14 cellular contexts compared by ENCODE assay signal in genomic region chr7:44177570-44178131, GRCh38. TPM values are rescaled to one million over a fixed set of nuclear protein-coding genes. Genes with fewer than 3 reads are reported as not detected.
DNase-seq lines count a peak whose midpoint lies in the region; ATAC-seq, FAIRE-seq and TF ChIP-seq lines count a peak whose summit lies in the region.
"Had no signal": no experiment of that assay in that cellular context is flagged by ENCODE, and none has a peak within 500 bp of the region (broad histone marks: within the 10 kb centered on the region; RNA-seq: fewer than 3 reads in every experiment).

No MANE protein-coding gene starts in this region.

- peak overlapping the region; percentile 10 for H3K4me2 ChIP-seq in A549

- no peak for FAIRE-seq in A549 (lab: Jason Lieb, UNC)
- FAIRE-seq: endometrium, GM12878 had no signal

- CTCF ChIA-PET in A549 (lab: Yijun Ruan, JAX) (interaction anchor here (1.3 to 2.3 kb wide), 3 partner anchors 19 to 47 kb away, joined by 3 to 7 read pairs (median 4); no protein-coding TSS in a partner anchor), HEK293T (lab: Yijun Ruan, JAX) (interaction anchor here (0.5 to 1.2 kb wide), 2 partner anchors 31 to 333 kb away, joined by 3 read pairs; no protein-coding TSS in a partner anchor)

- H3K4me1 ChIP-seq in A549 (peaks cover 15% of the 10 kb centered on the region; the same call in 2 of the 3 replicates), adrenal gland (replicated peaks in 1 of 2) (no peaks in the 10 kb centered on the region), gastroesophageal sphincter (no peaks in the 10 kb centered on the region)

- DNase-seq in A549 (ENCODE audit: low read depth in 1 of 2, low spot score in 1 of 2) (no peak), HEK293T (ENCODE audit: extremely low spot score) (peak; percentile 38), adrenal gland (peak in 6 of 7 donors; percentile 46 to 76 (median 58)), islet precursor cell (peak; percentile 54), SW480 (ENCODE audit: low spot score) (no peak), GM03348 (ENCODE audit: low spot score) (no peak), RPMI8226 (no peak)
- DNase-seq: immature natural killer cell, Kasumi-1, OCI-M1 had no signal

- peak; percentile 61 to 71; a peak in 4 of 6 replicates for ATAC-seq in A549
- no peak for ATAC-seq in gastroesophageal sphincter
- ATAC-seq: activated T-helper 17 cell treated with anti-CD3 and anti-CD28 coated beads, Interleukin-2, amount 50 U/mL, for 72 hours; GM12878 had no signal

- WGBS in A549 (ENCODE audit: missing lambda C conversion rate), result 19% methylated on average over 3 of the region's 4 CpGs
- 54 to 67% (median 64%) methylated on average over 3 to 4 of the region's 4 CpGs for WGBS in adrenal gland, 4 donors
- 43% methylated on average over 1 of the region's 4 CpGs; no CpG with 5 or more reads in 1 of the 2 donors for WGBS in gastroesophageal sphincter (ENCODE audit: low coverage in 1 of 2), 2 donors

- TF ChIP-seq POLR2A in A549 (IDR thresholded peaks at IDR 0.05; ENCODE audit: low read length), result no peak
- no peak for TF ChIP-seq POLR2A in adrenal gland (IDR thresholded peaks at IDR 0.05)
- no peak for TF ChIP-seq POLR2A in gastroesophageal sphincter (IDR thresholded peaks at IDR 0.05)

- H3K27ac ChIP-seq in A549 (peak overlapping the region in 1 of 2 experiments; percentile 42; a peak in 2 of 6 replicates), adrenal gland (no peak overlapping the region), gastroesophageal sphincter (no peak overlapping the region)

- no peaks in the 10 kb centered on the region for H3K36me3 ChIP-seq in adrenal gland (replicated peaks in 1 of 2)
- no peaks in the 10 kb centered on the region for H3K36me3 ChIP-seq in gastroesophageal sphincter

- no peaks in the 10 kb centered on the region for H3K27me3 ChIP-seq in adrenal gland
- peaks cover 15% of the 10 kb centered on the region for H3K27me3 ChIP-seq in gastroesophageal sphincter

- H3K4me3 ChIP-seq in A549, result no peak overlapping the region
- no peak overlapping the region for H3K4me3 ChIP-seq in adrenal gland
- H3K4me3 ChIP-seq in gastroesophageal sphincter, result no peak overlapping the region
- H3K4me3 ChIP-seq: GM12878 had no signal

- POLR2A ChIA-PET in A549 (lab: Yijun Ruan, JAX), result no interaction called here
- POLR2A ChIA-PET in HEK293T (lab: Yijun Ruan, JAX), result interaction anchor here (1.2 kb wide), 1 partner anchor 55 kb away, joined by 4 read pairs; no protein-coding TSS in a partner anchor

- TF ChIP-seq CTCF in A549 (IDR thresholded peaks at IDR 0.05) (no peak), adrenal gland (IDR thresholded peaks at IDR 0.05) (no peak), gastroesophageal sphincter (IDR thresholded peaks at IDR 0.05) (no peak)

- no peak for TF ChIP-seq EP300 in A549 (IDR thresholded peaks at IDR 0.05)
- TF ChIP-seq EP300 in gastroesophageal sphincter (IDR thresholded peaks at IDR 0.05), result no peak

- intact Hi-C loops in adrenal gland (cut with DNase I), result no loop called here

- H3K9me3 ChIP-seq in A549 (peaks cover 6% of the 10 kb centered on the region; the same call in 1 of the 3 replicates), adrenal gland (replicated peaks in 1 of 3) (peaks cover 0 to under 1% (median 0%) of the 10 kb centered on the region in 3 donors), gastroesophageal sphincter (peaks cover 0 to 7% (median 0%) of the 10 kb centered on the region in 3 donors)

- no peak for TF ChIP-seq RAD21 in A549 (conservative IDR thresholded peaks at IDR 0.05 in 1 of 2, IDR thresholded peaks at IDR 0.05 in 1 of 2)

TF ChIP-seq in A549, 52 proteins besides CTCF, POLR2A, EP300 and RAD21 (continues in another document):
- TF ChIP-seq ESRRA (IDR thresholded peaks at IDR 0.05; ENCODE audit: borderline replicate concordance, low read length), result no peak
- TF ChIP-seq NPAS2 (CRISPR knock-in tag; IDR thresholded peaks at IDR 0.05; ENCODE audit: borderline replicate concordance), result no peak
- TF ChIP-seq GATA3 (IDR thresholded peaks at IDR 0.05; ENCODE audit: borderline replicate concordance), result no peak
- TF ChIP-seq PHF8 (IDR thresholded peaks at IDR 0.05; ENCODE audit: borderline replicate concordance, low read depth), result no peak
- TF ChIP-seq CBX2 (IDR thresholded peaks at IDR 0.05; ENCODE audit: borderline replicate concordance, low read depth), result no peak
- TF ChIP-seq CEBPB (IDR thresholded peaks at IDR 0.05), result no peak
- TF ChIP-seq MAZ (IDR thresholded peaks at IDR 0.05; ENCODE audit: borderline replicate concordance, low read depth, low read length), result no peak
- no peak for TF ChIP-seq HOXA7 (CRISPR knock-in tag; IDR thresholded peaks at IDR 0.05)
- no peak for TF ChIP-seq HOXB13 (CRISPR knock-in tag; IDR thresholded peaks at IDR 0.05; ENCODE audit: low read depth)
- no peak for TF ChIP-seq CHD4 (IDR thresholded peaks at IDR 0.05; ENCODE audit: borderline replicate concordance)
- TF ChIP-seq HOXB5 (CRISPR knock-in tag; IDR thresholded peaks at IDR 0.05), result no peak
- TF ChIP-seq JUN (IDR thresholded peaks at IDR 0.05), result no peak
- TF ChIP-seq HEYL (CRISPR knock-in tag; IDR thresholded peaks at IDR 0.05), result no peak

TF ChIP-seq in HEK293T, 16 proteins besides CTCF, POLR2A, EP300 and RAD21:
- TF ChIP-seq SP1 (IDR thresholded peaks at IDR 0.05) (no peak), SUZ12 (IDR thresholded peaks at IDR 0.05) (no peak), LEF1 (IDR thresholded peaks at IDR 0.05; ENCODE audit: borderline replicate concordance) (no peak), FOXA1 (IDR thresholded peaks at IDR 0.05) (no peak), L3MBTL2 (conservative IDR thresholded peaks at IDR 0.05) (no peak), PKNOX1 (IDR thresholded peaks at IDR 0.05) (no peak), HDGF (IDR thresholded peaks at IDR 0.05; ENCODE audit: borderline replicate concordance) (no peak), FOXK2 (IDR thresholded peaks at IDR 0.05) (no peak), CTBP1 (IDR thresholded peaks at IDR 0.05; ENCODE audit: borderline replicate concordance) (no peak), BHLHE40 (IDR thresholded peaks at IDR 0.05; ENCODE audit: borderline replicate concordance) (no peak), ELF4 (IDR thresholded peaks at IDR 0.05) (no peak), FOXM1 (IDR thresholded peaks at IDR 0.05; ENCODE audit: borderline replicate concordance) (no peak), TARDBP (IDR thresholded peaks at IDR 0.05) (no peak), ARNT (IDR thresholded peaks at IDR 0.05) (no peak), ZNF384 (IDR thresholded peaks at IDR 0.05) (no peak), NFRKB (IDR thresholded peaks at IDR 0.05) (no peak)

RNA-seq across cellular contexts. Expression of gene GCK, which starts 11.6 kb away (rescaled TPM):
- polyA plus RNA-seq in A549 (2011; rRNA removed) (not detected in 2 replicates), A549 (2017; fragmentation: RNase III; extraction: RNeasy Plus Mini Kit Qiagen cat#74134 plus additional on column Dnase treatment) (0.12 TPM in 1 of 3 replicates, not detected in the others), adrenal gland (1 to 10 TPM in 2 of 3 donors, under 1 TPM in 1; 0.09 to 2.1 (median 1.2) TPM)
- 0.03 TPM in 1 of 2 replicates, not detected in the other for polyA plus RNA-seq in A549 (2012; cell fraction: cytosol; rRNA removed)
- polyA plus RNA-seq in A549 (2012; cell fraction: nucleus; rRNA removed), result not detected in 2 replicates
- not detected in 2 replicates for polyA minus RNA-seq in A549 (2011; rRNA and poly(A)+ RNA removed)
- total RNA-seq in adrenal gland (1 to 10 TPM in 1 of 8 donors, under 1 TPM in 4, not detected in 3; 0.14 to 1.9 (median 0.18) TPM), gastroesophageal sphincter (1 to 10 TPM in 1 of 4 donors, under 1 TPM in 2, not detected in 1; 0.31 to 4.2 (median 0.54) TPM)
- total RNA-seq: GM12878 had no signal
- polyA plus RNA-seq: immature natural killer cell had no signal

RNA-seq across cellular contexts. Expression of gene YKT6, which starts 23.1 kb away (rescaled TPM):
- polyA plus RNA-seq in A549 (2011; rRNA removed), result 113 and 142 TPM in 2 replicates
- polyA plus RNA-seq in A549 (2012; cell fraction: cytosol; rRNA removed), result 86.7 and 111 TPM in 2 replicates
- polyA plus RNA-seq in A549 (2012; cell fraction: nucleus; rRNA removed), result 82.2 and 89.2 TPM in 2 replicates
- polyA plus RNA-seq in A549 (2017; fragmentation: RNase III; extraction: RNeasy Plus Mini Kit Qiagen cat#74134 plus additional on column Dnase treatment), result 130 to 133 TPM (median 130 TPM) in 3 replicates
- 118 and 131 TPM in 2 replicates for polyA minus RNA-seq in A549 (2011; rRNA and poly(A)+ RNA removed)
- 10 to 100 TPM; 47.6 to 94.7 (median 55.8) TPM for total RNA-seq in adrenal gland
- polyA plus RNA-seq in adrenal gland, result 10 to 100 TPM; 32.8 to 93.6 (median 35.7) TPM
- total RNA-seq in gastroesophageal sphincter, result 10 to 100 TPM; 50.2 to 79.2 (median 64.1) TPM

RNA-seq across cellular contexts. Expression of gene MYL7, which starts 36.5 kb away (rescaled TPM):
- polyA plus RNA-seq in A549 (2011; rRNA removed) (not detected in 2 replicates), A549 (2017; fragmentation: RNase III; extraction: RNeasy Plus Mini Kit Qiagen cat#74134 plus additional on column Dnase treatment) (not detected in 3 replicates), adrenal gland (1 to 10 TPM in 1 of 3 donors, under 1 TPM in 1, not detected in 1; 0.24 to 3.5 TPM)
- polyA plus RNA-seq in A549 (2012; cell fraction: cytosol; rRNA removed), result not detected in 2 replicates
- 0.22 TPM in 1 of 2 replicates, not detected in the other for polyA plus RNA-seq in A549 (2012; cell fraction: nucleus; rRNA removed)
- polyA minus RNA-seq in A549 (2011; rRNA and poly(A)+ RNA removed), result not detected in 2 replicates
- total RNA-seq in adrenal gland (not detected), gastroesophageal sphincter (not detected)
- total RNA-seq: activated T-helper 17 cell treated with anti-CD3 and anti-CD28 coated beads, Interleukin-2, amount 50 U/mL, for 72 hours; GM12878 had no signal
- polyA plus RNA-seq: immature natural killer cell had no signal

RNA-seq across cellular contexts. Expression of gene POLD2, which starts 54.3 kb away (rescaled TPM):
- polyA plus RNA-seq in A549 (2011; rRNA removed) (126 and 132 TPM in 2 replicates), A549 (2017; fragmentation: RNase III; extraction: RNeasy Plus Mini Kit Qiagen cat#74134 plus additional on column Dnase treatment) (138 TPM in 3 replicates), adrenal gland (100 to 1,000 TPM in 1 of 3 donors, 10 to 100 TPM in 2; 89.4 to 101 (median 93.0) TPM)
- 266 and 297 TPM in 2 replicates for polyA plus RNA-seq in A549 (2012; cell fraction: cytosol; rRNA removed)
- 269 and 274 TPM in 2 replicates for polyA plus RNA-seq in A549 (2012; cell fraction: nucleus; rRNA removed)
- polyA minus RNA-seq in A549 (2011; rRNA and poly(A)+ RNA removed), result 62.7 and 104 TPM in 2 replicates
- total RNA-seq in adrenal gland (100 to 1,000 TPM in 2 of 8 donors, 10 to 100 TPM in 6; 47.5 to 127 (median 71.7) TPM), gastroesophageal sphincter (10 to 100 TPM; 45.3 to 52.6 (median 50.8) TPM)

Comparison
In these comparisons a context has a peak if more than half of its experiments do, and no peak if none do; other contexts are left out.
1. DNase-seq: peak in HEK293T (single experiment), adrenal gland (6 of 7) and islet precursor cell (single experiment); none in A549 (0 of 2), SW480 (single experiment), GM03348 (single experiment) and RPMI8226 (single experiment).